ENCODE assay signal across 9 cellular contexts in the genomic region with DNA sequence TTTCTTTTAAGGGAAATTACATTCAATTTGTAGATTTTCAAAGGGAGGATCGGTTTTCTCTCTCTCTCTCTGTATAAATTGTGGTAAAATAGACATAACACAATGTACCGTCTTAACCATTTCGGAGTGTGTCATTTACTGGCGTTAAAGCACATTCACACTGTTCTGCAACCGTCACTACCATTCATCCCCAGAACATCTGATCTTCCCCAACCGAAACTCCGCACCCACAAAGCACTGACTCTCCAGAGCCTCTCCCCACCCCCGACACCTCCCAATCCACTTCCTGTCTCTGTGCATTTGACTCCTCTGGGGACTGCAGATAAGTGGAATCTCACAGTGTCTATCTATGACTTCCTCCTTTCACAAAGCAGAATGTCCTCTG. TPM values are rescaled to one million over a fixed set of nuclear protein-coding genes. Genes with fewer than 3 reads are reported as not detected.
A peak's percentile ranks its signal among the peaks of the same experiment; 100 is the strongest.
DNase-seq lines count a peak whose midpoint lies in the region; ATAC-seq and TF ChIP-seq lines count a peak whose summit lies in the region.
"Had no signal": no experiment of that assay in that cellular context is flagged by ENCODE, and none has a peak within 500 bp of the region (broad histone marks: within the 10 kb centered on the region; RNA-seq: fewer than 3 reads in every experiment).

No MANE protein-coding gene starts in this region.

- no peaks in the 10 kb centered on the region for H3K27me3 ChIP-seq in suprapubic skin

- ATAC-seq in GM21360 (IDR thresholded peaks at IDR 0.05; ENCODE audit: unreplicated experiment) (no peak), GM21737 (IDR thresholded peaks at IDR 0.05; ENCODE audit: unreplicated experiment) (no peak)
- ATAC-seq: Panc1 had no signal

- peaks cover 0 to 6% (median 4%) of the 10 kb centered on the region in 3 donors for H3K27me3 Mint-ChIP-seq in immature natural killer cell (ENCODE audit: low read depth in 3 of 3)

- H3K9me3 Mint-ChIP-seq in immature natural killer cell: no peaks in the 10 kb centered on the region

- H3K4me3 Mint-ChIP-seq in immature natural killer cell: peak overlapping the region; percentile 67 to 91 (median 77)

- peak overlapping the region; percentile 69 to 98 (median 89) for H3K27ac Mint-ChIP-seq in immature natural killer cell

- H3K4me1 ChIP-seq in suprapubic skin: peaks cover 41% of the 10 kb centered on the region

- peaks cover 18 to 21% of the 10 kb centered on the region in 2 donors for H3K4me1 Mint-ChIP-seq in immature natural killer cell

- TF ChIP-seq CTCF in suprapubic skin (IDR thresholded peaks at IDR 0.05): no peak

- peak; percentile 27 to 30 for DNase-seq in activated CD4-positive, alpha-beta T cell treated with anti-CD3 and anti-CD28 coated beads for 4 hours
- DNase-seq in activated CD4-positive, alpha-beta T cell treated with anti-CD3 and anti-CD28 coated beads, Interleukin-2, amount 50 U/mL, for 4 hours: no peak
- DNase-seq in activated CD8-positive, alpha-beta memory T cell treated with anti-CD3 and anti-CD28 coated beads for 48 hours (ENCODE audit: low read depth in 2 of 3, low spot score in 2 of 3): peak; percentile 33 to 51 (median 42)
- DNase-seq in immature natural killer cell: peak; percentile 62 to 75 (median 74)
- DNase-seq in suprapubic skin (ENCODE audit: low spot score in 2 of 2): no peak
- DNase-seq in dermis blood vessel endothelial cell: no peak

- H3K9me3 ChIP-seq in suprapubic skin: no peaks in the 10 kb centered on the region

- H3K4me3 ChIP-seq in suprapubic skin: no peak overlapping the region

- H3K36me3 ChIP-seq in suprapubic skin: no peaks in the 10 kb centered on the region

- no peak for TF ChIP-seq EP300 in suprapubic skin (IDR thresholded peaks at IDR 0.05)

- WGBS in suprapubic skin: 72% methylated on average over 8 of the region's 8 CpGs

- no peaks in the 10 kb centered on the region for H3K36me3 Mint-ChIP-seq in immature natural killer cell

- H3K27ac ChIP-seq in suprapubic skin: peak overlapping the region; percentile 65

- TF ChIP-seq POLR2A in suprapubic skin (IDR thresholded peaks at IDR 0.05): no peak

RNA-seq across cellular contexts. Expression of gene GRAMD4, which starts 15.9 kb away (rescaled TPM):
- 10 to 100 TPM in 1 of 3 donors, 1 to 10 TPM in 2; 3.5 to 23.0 (median 4.1) TPM for polyA plus RNA-seq in immature natural killer cell
- total RNA-seq in suprapubic skin (100 to 1,000 TPM in 3 of 4 donors, 10 to 100 TPM in 1; 64.1 to 230 (median 164) TPM), dermis blood vessel endothelial cell (48.8 and 58.5 TPM in 2 replicates)

Comparison
In these comparisons a context has a peak if more than half of its experiments do, and no peak if none do; other contexts are left out.
1. DNase-seq: peak in activated CD4-positive, alpha-beta T cell treated with anti-CD3 and anti-CD28 coated beads for 4 hours (2 of 2), activated CD8-positive, alpha-beta memory T cell treated with anti-CD3 and anti-CD28 coated beads for 48 hours (3 of 3) and immature natural killer cell (3 of 3); none in activated CD4-positive, alpha-beta T cell treated with anti-CD3 and anti-CD28 coated beads, Interleukin-2, amount 50 U/mL, for 4 hours (0 of 2), suprapubic skin (0 of 2) and dermis blood vessel endothelial cell (single experiment).